8 cellular contexts compared by ENCODE assay signal in the genomic region with DNA sequence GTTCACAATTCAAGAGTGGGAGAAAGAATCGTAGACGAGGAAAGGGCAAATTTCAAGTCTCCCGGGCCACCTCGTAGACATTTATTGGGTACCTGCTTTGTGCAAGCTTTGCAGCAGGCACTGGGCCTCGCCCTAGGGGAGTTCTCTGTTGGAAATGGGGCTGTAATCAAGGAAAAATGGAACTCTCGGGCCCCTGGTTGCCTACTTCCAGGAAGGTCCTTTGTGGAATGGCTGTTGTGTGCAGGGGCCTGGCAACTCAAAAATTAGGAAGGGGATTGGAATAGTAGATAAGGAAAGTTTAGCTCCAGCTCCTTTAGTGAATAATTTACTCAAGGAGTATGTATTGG. TPM values are rescaled to one million over a fixed set of nuclear protein-coding genes. Genes with fewer than 3 reads are reported as not detected.
DNase-seq lines count a peak whose midpoint lies in the region; ATAC-seq, FAIRE-seq and TF ChIP-seq lines count a peak whose summit lies in the region.

No MANE protein-coding gene starts in this region.

- POLR2A ChIA-PET in activated CD8-positive, alpha-beta T cell treated with anti-CD3 and anti-CD28 coated beads for 36 hours (lab: Charles Lee): interaction anchor here (0.5 to 17.2 kb wide), 5 partner anchors 8 to 144 kb away, joined by 3 to 195 read pairs (median 3); partner anchors contain the start of gene GSK3A

- no peaks in the 10 kb centered on the region for H3K27me3 Mint-ChIP-seq in activated CD8-positive, alpha-beta T cell treated with anti-CD3 and anti-CD28 coated beads for 36 hours

- peaks cover 15% of the 10 kb centered on the region for H4K20me1 ChIP-seq in hepatocyte (ENCODE audit: insufficient read depth, poor library complexity, severe bottlenecking)

- H3K4me1 ChIP-seq in HAP-1: peaks cover 31% of the 10 kb centered on the region
- H3K4me1 ChIP-seq in hepatocyte (ENCODE audit: insufficient read depth): peaks cover 24% of the 10 kb centered on the region
- peaks cover 9 to 12% of the 10 kb centered on the region in 2 donors for H3K4me1 ChIP-seq in small intestine (ENCODE audit: control insufficient read depth in 2 of 2, insufficient read depth in 1 of 2, low read depth in 1 of 2, low read length in 1 of 2)

- 1% methylated on average over 6 of the region's 6 CpGs for WGBS in hepatocyte (ENCODE audit: low lambda C conversion rate, missing lambda C conversion rate)
- WGBS in small intestine, 3 donors: 1 to 2% (median 1%) methylated on average over 6 of the region's 6 CpGs

- ATAC-seq in activated CD8-positive, alpha-beta T cell treated with anti-CD3 and anti-CD28 coated beads for 36 hours: no peak
- ATAC-seq in GM21390 (IDR thresholded peaks at IDR 0.05; ENCODE audit: unreplicated experiment): no peak
- ATAC-seq in GM18873 (IDR thresholded peaks at IDR 0.05; ENCODE audit: low FRiP score, unreplicated experiment): no peak

- intact Hi-C loops in activated CD8-positive, alpha-beta T cell treated with anti-CD3 and anti-CD28 coated beads for 36 hours (cut with micrococcal nuclease): no loop called here

- H2AFZ ChIP-seq in hepatocyte: peak overlapping the region; percentile 27

- peaks cover 26% of the 10 kb centered on the region for H3K36me3 Mint-ChIP-seq in activated CD8-positive, alpha-beta T cell treated with anti-CD3 and anti-CD28 coated beads for 36 hours (ENCODE audit: low read depth)

- DNase-seq in HAP-1 (ENCODE audit: low spot score in 2 of 2): no peak
- no peak for DNase-seq in activated CD8-positive, alpha-beta T cell treated with anti-CD3 and anti-CD28 coated beads for 36 hours
- DNase-seq in hepatocyte (ENCODE audit: low spot score): no peak
- DNase-seq in small intestine: no peak
- no peak for DNase-seq in hypothalamus (lab: John Stamatoyannopoulos, UW)
- no peak for DNase-seq in SK-N-DZ (ENCODE audit: low spot score)

- TF ChIP-seq CTCF in activated CD8-positive, alpha-beta T cell treated with anti-CD3 and anti-CD28 coated beads for 36 hours (IDR thresholded peaks at IDR 0.05): no peak
- no peak for TF ChIP-seq CTCF in hepatocyte (IDR thresholded peaks at IDR 0.05; ENCODE audit: poor library complexity)

- H3K4me3 ChIP-seq in HAP-1 (peak overlapping the region; percentile 69), hepatocyte (peak overlapping the region; percentile 43), small intestine (ENCODE audit: low read depth in 1 of 2, low read length in 2 of 2) (peak overlapping the region; percentile 71 to 87)

- H3K4me1 Mint-ChIP-seq in activated CD8-positive, alpha-beta T cell treated with anti-CD3 and anti-CD28 coated beads for 36 hours (ENCODE audit: low read depth): peaks cover 40% of the 10 kb centered on the region

- H3K27ac Mint-ChIP-seq in activated CD8-positive, alpha-beta T cell treated with anti-CD3 and anti-CD28 coated beads for 36 hours: peak overlapping the region; percentile 100

- CTCF ChIA-PET in activated CD8-positive, alpha-beta T cell treated with anti-CD3 and anti-CD28 coated beads for 36 hours (lab: Charles Lee): interaction anchor here (0.6 to 2.1 kb wide), 6 partner anchors 14 to 88 kb away, joined by 3 to 17 read pairs (median 4); partner anchors contain the start of gene GSK3A

- H3K9me3 Mint-ChIP-seq in activated CD8-positive, alpha-beta T cell treated with anti-CD3 and anti-CD28 coated beads for 36 hours: no peaks in the 10 kb centered on the region

- no peaks in the 10 kb centered on the region for H3K9me3 ChIP-seq in HAP-1
- H3K9me3 ChIP-seq in hepatocyte (ENCODE audit: low read depth): no peaks in the 10 kb centered on the region
- H3K9me3 ChIP-seq in small intestine (ENCODE audit: control insufficient read depth, low read depth): no peaks in the 10 kb centered on the region

- H3K4me3 Mint-ChIP-seq in activated CD8-positive, alpha-beta T cell treated with anti-CD3 and anti-CD28 coated beads for 36 hours: peak overlapping the region; percentile 99

- no peaks in the 10 kb centered on the region for H3K9me2 ChIP-seq in hepatocyte (replicated peaks; ENCODE audit: insufficient read depth)

- H3K27me3 ChIP-seq in HAP-1 (ENCODE audit: low read depth) (no peaks in the 10 kb centered on the region), hepatocyte (no peaks in the 10 kb centered on the region), small intestine (ENCODE audit: control insufficient read depth in 2 of 2, insufficient read depth in 2 of 2, low read length in 2 of 2) (no peaks in the 10 kb centered on the region)

- peak overlapping the region; percentile 90 for H3K4me2 ChIP-seq in hepatocyte

- H3K36me3 ChIP-seq in HAP-1 (replicated peaks): peaks cover 25% of the 10 kb centered on the region
- no peaks in the 10 kb centered on the region for H3K36me3 ChIP-seq in hepatocyte (replicated peaks; ENCODE audit: insufficient read depth, low read depth)
- H3K36me3 ChIP-seq in small intestine (ENCODE audit: control insufficient read depth in 2 of 2, insufficient read depth in 2 of 2, low read length in 2 of 2): peaks cover under 1 to 10% of the 10 kb centered on the region in 2 donors

- FAIRE-seq in small intestine (lab: Jason Lieb, UNC): no peak

- in situ Hi-C loops in HAP-1 (cut with MboI; ENCODE audit: low sequenced_read_pairs): no loop called here

- H3K27ac ChIP-seq in hepatocyte: peak overlapping the region; percentile 69
- H3K27ac ChIP-seq in small intestine (ENCODE audit: low read depth in 1 of 2, low read length in 1 of 2): peak overlapping the region; percentile 67 to 76

- H3K79me2 ChIP-seq in hepatocyte: peaks cover 62% of the 10 kb centered on the region

RNA-seq across cellular contexts. Expression of gene ZNF526, which starts 0.6 kb away (rescaled TPM):
- 10 to 100 TPM; 12.0 to 12.3 TPM for total RNA-seq in activated CD8-positive, alpha-beta T cell treated with anti-CD3 and anti-CD28 coated beads for 36 hours
- 4.9 and 5.1 TPM in 2 replicates for total RNA-seq in hepatocyte
- polyA plus RNA-seq in hepatocyte (8.6 and 9.7 TPM in 2 replicates), small intestine (1 to 10 TPM; 3.2 to 4.8 (median 4.0) TPM)
- 7.7 and 9.3 TPM in 2 replicates for polyA plus RNA-seq in SK-N-DZ (2014; cell fraction: cytosol; rRNA removed)
- polyA plus RNA-seq in SK-N-DZ (2014; cell fraction: nucleus; rRNA removed): 5.6 and 6.5 TPM in 2 replicates

RNA-seq across cellular contexts. Expression of gene DEDD2, which starts 3.2 kb away (rescaled TPM):
- 10 to 100 TPM; 21.7 to 22.5 TPM for total RNA-seq in activated CD8-positive, alpha-beta T cell treated with anti-CD3 and anti-CD28 coated beads for 36 hours
- total RNA-seq in hepatocyte: 34.2 and 38.6 TPM in 2 replicates
- polyA plus RNA-seq in hepatocyte (37.8 and 38.6 TPM in 2 replicates), small intestine (10 to 100 TPM; 22.8 to 41.3 (median 38.5) TPM)
- 50.8 and 59.3 TPM in 2 replicates for polyA plus RNA-seq in SK-N-DZ (2014; cell fraction: cytosol; rRNA removed)
- 44.6 and 50.5 TPM in 2 replicates for polyA plus RNA-seq in SK-N-DZ (2014; cell fraction: nucleus; rRNA removed)

RNA-seq across cellular contexts. Expression of gene GSK3A, which starts 21.7 kb away (rescaled TPM):
- 10 to 100 TPM; 30.5 to 31.7 TPM for total RNA-seq in activated CD8-positive, alpha-beta T cell treated with anti-CD3 and anti-CD28 coated beads for 36 hours
- 31.2 and 32.2 TPM in 2 replicates for total RNA-seq in hepatocyte
- polyA plus RNA-seq in hepatocyte (36.6 and 38.8 TPM in 2 replicates), small intestine (10 to 100 TPM; 48.5 to 70.9 (median 70.3) TPM)
- 39.7 and 55.9 TPM in 2 replicates for polyA plus RNA-seq in SK-N-DZ (2014; cell fraction: cytosol; rRNA removed)
- polyA plus RNA-seq in SK-N-DZ (2014; cell fraction: nucleus; rRNA removed): 26.7 and 35.8 TPM in 2 replicates

RNA-seq across cellular contexts. Expression of gene ERF, which starts 34.2 kb away (rescaled TPM):
- 10 to 100 TPM; 60.0 to 69.2 TPM for total RNA-seq in activated CD8-positive, alpha-beta T cell treated with anti-CD3 and anti-CD28 coated beads for 36 hours
- 32.6 and 47.1 TPM in 2 replicates for total RNA-seq in hepatocyte
- polyA plus RNA-seq in hepatocyte (20.4 and 24.4 TPM in 2 replicates), small intestine (10 to 100 TPM; 28.6 to 51.6 (median 31.8) TPM)
- 30.2 and 33.4 TPM in 2 replicates for polyA plus RNA-seq in SK-N-DZ (2014; cell fraction: cytosol; rRNA removed)
- 69.8 and 78.5 TPM in 2 replicates for polyA plus RNA-seq in SK-N-DZ (2014; cell fraction: nucleus; rRNA removed)

RNA-seq across cellular contexts. Expression of gene CIC, which starts 48.3 kb away (rescaled TPM):
- 10 to 100 TPM; 60.7 to 65.6 TPM for total RNA-seq in activated CD8-positive, alpha-beta T cell treated with anti-CD3 and anti-CD28 coated beads for 36 hours
- 14.3 and 17.4 TPM in 2 replicates for total RNA-seq in hepatocyte
- polyA plus RNA-seq in hepatocyte: 19.3 and 23.2 TPM in 2 replicates
- polyA plus RNA-seq in small intestine: 10 to 100 TPM; 14.1 to 29.8 (median 18.1) TPM
- polyA plus RNA-seq in SK-N-DZ (2014; cell fraction: cytosol; rRNA removed): 14.2 and 17.4 TPM in 2 replicates
- 35.7 and 42.1 TPM in 2 replicates for polyA plus RNA-seq in SK-N-DZ (2014; cell fraction: nucleus; rRNA removed)
